ENCODE assay signal across 21 cellular contexts in the genomic region with DNA sequence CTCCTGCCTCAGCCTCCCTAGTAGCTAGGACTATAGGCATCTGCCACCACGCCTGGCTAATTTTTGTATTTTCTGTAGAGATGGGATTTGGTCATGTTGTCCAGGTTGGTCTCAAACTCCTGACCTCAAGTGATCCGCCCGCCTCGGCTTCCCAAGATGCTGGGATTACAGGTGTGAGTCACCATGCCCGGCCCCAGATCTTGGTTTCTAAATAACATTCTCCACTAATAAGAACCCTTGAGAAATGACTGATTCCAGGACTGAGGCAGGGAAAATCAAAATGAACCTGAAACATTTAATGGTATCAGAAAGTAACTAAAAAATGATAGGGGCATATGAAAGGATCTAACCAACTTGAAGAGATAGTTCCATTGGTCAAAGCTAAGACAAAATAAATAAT. TPM values are rescaled to one million over a fixed set of nuclear protein-coding genes. Genes with fewer than 3 reads are reported as not detected.
DNase-seq lines count a peak whose midpoint lies in the region; ATAC-seq, FAIRE-seq and TF ChIP-seq lines count a peak whose summit lies in the region.
"Had no signal": no experiment of that assay in that cellular context is flagged by ENCODE, and none has a peak within 500 bp of the region (broad histone marks: within the 10 kb centered on the region; RNA-seq: fewer than 3 reads in every experiment).

No MANE protein-coding gene starts in this region.

- no peak for TF ChIP-seq RAD21 in HCT116 (IDR thresholded peaks at IDR 0.05; ENCODE audit: low read depth)

- no peak overlapping the region for H3K27ac Mint-ChIP-seq in activated CD4-positive, alpha-beta memory T cell treated with anti-CD3 and anti-CD28 coated beads for 36 hours
- no peak overlapping the region for H3K27ac Mint-ChIP-seq in activated CD4-positive, alpha-beta memory T cell treated with anti-CD3 and anti-CD28 coated beads, Interleukin-2, amount 10 ng/mL, durations not matched to agents 7 days and 5 days
- peak overlapping the region; percentile 66 for H3K27ac Mint-ChIP-seq in astrocyte (ENCODE audit: unreplicated experiment)

- H3K79me2 ChIP-seq in HCT116 (ENCODE audit: insufficient read depth, low read length) (0 out of 2 replicates have a peak, but pooled peaks cover 3% of the 10 kb centered on the region), astrocyte (ENCODE audit: insufficient read depth, low read length) (peaks cover 94% of the 10 kb centered on the region)

- no peak for TF ChIP-seq POLR2A in HCT116 (IDR thresholded peaks at IDR 0.05; ENCODE audit: borderline replicate concordance, extremely low read depth, insufficient read depth, insufficient read length)

- TF ChIP-seq CTCF in HCT116 (IDR thresholded peaks at IDR 0.05 in 2 of 3, conservative IDR thresholded peaks at IDR 0.05 in 1 of 3; ENCODE audit: borderline replicate concordance in 1 of 3, insufficient read depth in 1 of 3, low read depth in 2 of 3, low read length in 2 of 3) (no peak), astrocyte (IDR thresholded peaks at IDR 0.05; ENCODE audit: insufficient read depth, low read depth, low read length) (no peak), foreskin fibroblast (IDR thresholded peaks at IDR 0.05; ENCODE audit: low read depth, low read length) (no peak)

- no peak overlapping the region for H3K4me3 ChIP-seq in HCT116 (replicated peaks in 1 of 2; ENCODE audit: low read depth in 1 of 2, low read length in 2 of 2)
- H3K4me3 ChIP-seq in astrocyte (ENCODE audit: insufficient read depth, low read depth, low read length), result no peak overlapping the region
- no peak overlapping the region for H3K4me3 ChIP-seq in foreskin fibroblast (ENCODE audit: low read depth in 1 of 2, low read length in 2 of 2)
- H3K4me3 ChIP-seq: HAP-1 had no signal

- POLR2A ChIA-PET in activated CD4-positive, alpha-beta memory T cell treated with anti-CD3 and anti-CD28 coated beads for 36 hours (lab: Charles Lee), result no interaction called here
- POLR2A ChIA-PET in activated CD4-positive, alpha-beta memory T cell treated with anti-CD3 and anti-CD28 coated beads, Interleukin-2, amount 10 ng/mL, durations not matched to agents 7 days and 5 days (lab: Charles Lee), result no interaction called here
- POLR2A ChIA-PET in HCT116 (lab: Charles Lee), result interaction anchor here (0.6 kb wide), 1 partner anchor 146 kb away, joined by 3 read pairs; no protein-coding TSS in a partner anchor

- peak overlapping the region; percentile 42; the same call in 1 of the 2 replicates for H3K4me2 ChIP-seq in HCT116 (ENCODE audit: low read length)
- no peak overlapping the region for H3K4me2 ChIP-seq in astrocyte (ENCODE audit: low read length)

- intact Hi-C loops in activated CD4-positive, alpha-beta memory T cell treated with anti-CD3 and anti-CD28 coated beads for 36 hours (cut with micrococcal nuclease), result no loop called here
- intact Hi-C loops in HCT116 (cut with micrococcal nuclease), result no loop called here

- H3K4me3 Mint-ChIP-seq in activated CD4-positive, alpha-beta memory T cell treated with anti-CD3 and anti-CD28 coated beads for 36 hours, result no peak overlapping the region
- H3K4me3 Mint-ChIP-seq in activated CD4-positive, alpha-beta memory T cell treated with anti-CD3 and anti-CD28 coated beads, Interleukin-2, amount 10 ng/mL, durations not matched to agents 7 days and 5 days, result no peak overlapping the region
- no peak overlapping the region for H3K4me3 Mint-ChIP-seq in astrocyte (ENCODE audit: unreplicated experiment)

- no peak overlapping the region for H2AFZ ChIP-seq in HCT116 (ENCODE audit: low read depth, low read length, poor library complexity, severe bottlenecking)
- H2AFZ ChIP-seq in astrocyte (ENCODE audit: low read depth, low read length), result no peak overlapping the region

- no peaks in the 10 kb centered on the region for H3K36me3 ChIP-seq in HCT116 (ENCODE audit: control insufficient read depth in 1 of 2, insufficient read depth in 2 of 2, low read length in 2 of 2)
- H3K36me3 ChIP-seq in astrocyte (ENCODE audit: insufficient read depth, low read length), result no peaks in the 10 kb centered on the region
- H3K36me3 ChIP-seq: HAP-1 had no signal

- CTCF ChIA-PET in activated CD4-positive, alpha-beta memory T cell treated with anti-CD3 and anti-CD28 coated beads for 36 hours (lab: Charles Lee), result no interaction called here
- CTCF ChIA-PET in activated CD4-positive, alpha-beta memory T cell treated with anti-CD3 and anti-CD28 coated beads, Interleukin-2, amount 10 ng/mL, durations not matched to agents 7 days and 5 days (lab: Charles Lee), result no interaction called here
- CTCF ChIA-PET in HCT116 (lab: Charles Lee), result no interaction called here

- H3K27me3 ChIP-seq in HCT116 (ENCODE audit: insufficient read depth, low read length) (no peaks in the 10 kb centered on the region), astrocyte (ENCODE audit: insufficient read depth, low read length) (no peaks in the 10 kb centered on the region)

- H3K4me1 Mint-ChIP-seq in activated CD4-positive, alpha-beta memory T cell treated with anti-CD3 and anti-CD28 coated beads for 36 hours (ENCODE audit: low read depth), result peaks cover 4% of the 10 kb centered on the region
- H3K4me1 Mint-ChIP-seq in activated CD4-positive, alpha-beta memory T cell treated with anti-CD3 and anti-CD28 coated beads, Interleukin-2, amount 10 ng/mL, durations not matched to agents 7 days and 5 days, result no peaks in the 10 kb centered on the region
- peaks cover 27% of the 10 kb centered on the region for H3K4me1 Mint-ChIP-seq in astrocyte (ENCODE audit: low read depth, unreplicated experiment)

- no peak for ATAC-seq in HCT116
- ATAC-seq in HG03159 (IDR thresholded peaks at IDR 0.05; ENCODE audit: unreplicated experiment), result no peak
- ATAC-seq: Panc1 had no signal

- no peaks in the 10 kb centered on the region for H3K9me3 ChIP-seq in HCT116 (ENCODE audit: control insufficient read depth in 1 of 2, insufficient read depth in 1 of 2, low read depth in 1 of 2, low read length in 2 of 2)
- no peaks in the 10 kb centered on the region for H3K9me3 ChIP-seq in astrocyte (ENCODE audit: insufficient read depth, low read depth, low read length)
- H3K9me3 ChIP-seq: HAP-1 had no signal

- no peaks in the 10 kb centered on the region for H3K9me2 ChIP-seq in HCT116 (ENCODE audit: insufficient read depth)

- RAD21 ChIA-PET in HCT116 (lab: Charles Lee; ENCODE audit: low non-redundant PET in 1 of 2, low total read pairs in 2 of 2, uncharacterized antibody in 2 of 2, unreplicated experiment in 2 of 2), result no interaction called here

- H3K27me3 Mint-ChIP-seq in activated CD4-positive, alpha-beta memory T cell treated with anti-CD3 and anti-CD28 coated beads for 36 hours, result no peaks in the 10 kb centered on the region
- no peaks in the 10 kb centered on the region for H3K27me3 Mint-ChIP-seq in activated CD4-positive, alpha-beta memory T cell treated with anti-CD3 and anti-CD28 coated beads, Interleukin-2, amount 10 ng/mL, durations not matched to agents 7 days and 5 days
- no peaks in the 10 kb centered on the region for H3K27me3 Mint-ChIP-seq in astrocyte (ENCODE audit: low read depth, unreplicated experiment)

- DNase-seq in activated CD4-positive, alpha-beta memory T cell treated with anti-CD3 and anti-CD28 coated beads for 36 hours, result peak; percentile 24
- no peak for DNase-seq in activated CD4-positive, alpha-beta memory T cell treated with anti-CD3 and anti-CD28 coated beads, Interleukin-2, amount 10 ng/mL, durations not matched to agents 7 days and 5 days
- DNase-seq in HCT116 (ENCODE audit: low read depth, low spot score), result no peak
- no peak for DNase-seq in astrocyte (ENCODE audit: low read depth)
- DNase-seq in iris pigment epithelial cell (ENCODE audit: low read depth), result peak; percentile 44
- DNase-seq in foreskin fibroblast, result no peak
- no peak for DNase-seq in activated CD4-positive, CD25-positive, alpha-beta regulatory T cell treated with anti-CD3 and anti-CD28 coated beads, Interleukin-2, amount 50 U/mL, for 72 hours
- DNase-seq: GOT3, KBM-7, NCI-H1048, NCI-H1417, NCI-H1694, NCI-H2081, NCI-H2227 treated with DMSO at 0.1 percent for 48 hours, NCI-H526 treated with DMSO at 0.1 percent for 48 hours, SHP77 had no signal

- no peak overlapping the region for H3K9ac ChIP-seq in HCT116 (ENCODE audit: low read length)
- no peak overlapping the region for H3K9ac ChIP-seq in astrocyte (ENCODE audit: low read length)

- no peak for FAIRE-seq in astrocyte (lab: Jason Lieb, UNC)
- FAIRE-seq: D721Med had no signal

- peaks cover 13 to 19% of the 10 kb centered on the region in 2 experiments for H3K4me1 ChIP-seq in HCT116 (ENCODE audit: control insufficient read depth in 1 of 2, insufficient read depth in 2 of 2, low read length in 2 of 2)
- H3K4me1 ChIP-seq in astrocyte (ENCODE audit: insufficient read depth, low read length), result no peaks in the 10 kb centered on the region

- no TSS peak for BruUV-seq in HCT116 (replicated peaks; lab: Mats Ljungman, UMichigan)

- no peak overlapping the region for H3K27ac ChIP-seq in HCT116 (ENCODE audit: low read depth, low read length)
- H3K27ac ChIP-seq in astrocyte (ENCODE audit: low read depth, low read length), result no peak overlapping the region
- H3K27ac ChIP-seq: RWPE1 had no signal

- no peaks in the 10 kb centered on the region for H3K9me3 Mint-ChIP-seq in activated CD4-positive, alpha-beta memory T cell treated with anti-CD3 and anti-CD28 coated beads for 36 hours
- H3K9me3 Mint-ChIP-seq in activated CD4-positive, alpha-beta memory T cell treated with anti-CD3 and anti-CD28 coated beads, Interleukin-2, amount 10 ng/mL, durations not matched to agents 7 days and 5 days, result no peaks in the 10 kb centered on the region
- H3K9me3 Mint-ChIP-seq in astrocyte (ENCODE audit: unreplicated experiment), result no peaks in the 10 kb centered on the region

- H4K20me1 ChIP-seq in HCT116 (ENCODE audit: insufficient read depth) (no peaks in the 10 kb centered on the region), astrocyte (ENCODE audit: insufficient read depth, low read length) (peaks cover 69% of the 10 kb centered on the region)

- no peaks in the 10 kb centered on the region for H3K36me3 Mint-ChIP-seq in activated CD4-positive, alpha-beta memory T cell treated with anti-CD3 and anti-CD28 coated beads for 36 hours
- H3K36me3 Mint-ChIP-seq in activated CD4-positive, alpha-beta memory T cell treated with anti-CD3 and anti-CD28 coated beads, Interleukin-2, amount 10 ng/mL, durations not matched to agents 7 days and 5 days (ENCODE audit: low read depth), result no peaks in the 10 kb centered on the region
- H3K36me3 Mint-ChIP-seq in astrocyte (ENCODE audit: low read depth, unreplicated experiment), result peaks cover 8% of the 10 kb centered on the region

TF ChIP-seq in HCT116, 20 proteins besides CTCF, POLR2A, EP300 and RAD21 (continues in another document):
- no peak for TF ChIP-seq ZNF274 (IDR thresholded peaks at IDR 0.05; ENCODE audit: low read depth, low read length)
- no peak for TF ChIP-seq EZH2phosphoT487 (IDR thresholded peaks at IDR 0.05; ENCODE audit: borderline replicate concordance)
- TF ChIP-seq EZH2 (IDR thresholded peaks at IDR 0.05), result no peak
- TF ChIP-seq ELF1 (IDR thresholded peaks at IDR 0.05; ENCODE audit: borderline replicate concordance, low read depth), result no peak

RNA-seq across cellular contexts. Expression of gene BMPR2, which starts 34.0 kb away (rescaled TPM):
- 1 to 10 TPM; 8.2 to 8.7 TPM for total RNA-seq in activated CD4-positive, alpha-beta memory T cell treated with anti-CD3 and anti-CD28 coated beads for 36 hours
- 10 to 100 TPM in 1 of 2 experiments, 1 to 10 TPM in 1; 9.7 to 10.6 TPM for total RNA-seq in activated CD4-positive, alpha-beta memory T cell treated with anti-CD3 and anti-CD28 coated beads, Interleukin-2, amount 10 ng/mL, durations not matched to agents 7 days and 5 days
- 12.8 TPM for total RNA-seq in HCT116 (2021; ENCODE audit: unreplicated experiment)
- polyA plus RNA-seq in HCT116 (2012), result 5.8 and 6.1 TPM in 2 replicates
- total RNA-seq in astrocyte, result 93.1 and 111 TPM in 2 replicates

Comparison
In these comparisons a context has a peak if more than half of its experiments do, and no peak if none do; other contexts are left out.
1. DNase-seq: peak in activated CD4-positive, alpha-beta memory T cell treated with anti-CD3 and anti-CD28 coated beads for 36 hours (single experiment) and iris pigment epithelial cell (single experiment); none in activated CD4-positive, alpha-beta memory T cell treated with anti-CD3 and anti-CD28 coated beads, Interleukin-2, amount 10 ng/mL, durations not matched to agents 7 days and 5 days (single experiment), HCT116 (single experiment), astrocyte (single experiment), foreskin fibroblast (0 of 2) and activated CD4-positive, CD25-positive, alpha-beta regulatory T cell treated with anti-CD3 and anti-CD28 coated beads, Interleukin-2, amount 50 U/mL, for 72 hours (single experiment).